In genomic region chr3:178435575-178435974, GRCh38 we compare ENCODE assay signal across 21 cellular contexts.
"Had no signal": no experiment of that assay in that cellular context is flagged by ENCODE, and none has a peak within 500 bp of the region (broad histone marks: within the 10 kb centered on the region; RNA-seq: fewer than 3 reads in every experiment).

No MANE protein-coding gene starts in this region.

- H3K9me3 ChIP-seq: esophagus muscularis mucosa, left lung, lower lobe of right lung, suprapubic skin, thyroid gland, upper lobe of left lung, vagina had no signal

- H3K4me1 ChIP-seq: left lung, lower lobe of right lung, thyroid gland, upper lobe of left lung had no signal

- FAIRE-seq: endothelial cell of umbilical vein, keratinocyte, small intestine had no signal

- H3K4me1 Mint-ChIP-seq: immature natural killer cell, memory B cell, natural killer cell, neural crest cell had no signal

- H3K9me3 Mint-ChIP-seq: endodermal cell, memory B cell, mesothelial cell of epicardium, natural killer cell, neural crest cell had no signal

- H3K27ac ChIP-seq: coronary artery, esophagus muscularis mucosa, left lung, lower lobe of right lung, suprapubic skin, thyroid gland, upper lobe of left lung, vagina had no signal

- H3K36me3 ChIP-seq: esophagus muscularis mucosa, left lung, lower lobe of right lung, suprapubic skin, thyroid gland, upper lobe of left lung, vagina had no signal

- DNase-seq: effector CD4-positive, alpha-beta T cell; endodermal cell; immature natural killer cell; left lung; lower lobe of right lung; natural killer cell; right cardiac atrium; small intestine; stimulated activated CD4-positive, alpha-beta T cell treated with anti-CD3 and anti-CD28 coated beads, Interleukin-2, amount 100 ng/mL, for 48 hours; stimulated activated naive CD8-positive, alpha-beta T cell treated with anti-CD3 and anti-CD28 coated beads, Interleukin-15, Interleukin-2, amounts not matched to agents 100 U/mL and 50 U/mL, for 24 hours; thyroid gland; upper lobe of left lung had no signal

- ATAC-seq: left lung; lower lobe of right lung; natural killer cell; right cardiac atrium; stimulated activated naive CD8-positive, alpha-beta T cell treated with anti-CD3 and anti-CD28 coated beads, Interleukin-15, Interleukin-2, amounts not matched to agents 100 U/mL and 50 U/mL, for 24 hours had no signal

- H3K4me3 Mint-ChIP-seq: endodermal cell, immature natural killer cell, memory B cell, mesothelial cell of epicardium, natural killer cell, neural crest cell had no signal

- H3K27ac Mint-ChIP-seq: endodermal cell, immature natural killer cell, memory B cell, mesothelial cell of epicardium, natural killer cell had no signal

- H3K27me3 ChIP-seq: esophagus muscularis mucosa, left lung, suprapubic skin, thyroid gland, upper lobe of left lung, vagina had no signal

- H3K4me3 ChIP-seq: coronary artery, esophagus muscularis mucosa, left lung, lower lobe of right lung, suprapubic skin, thyroid gland, upper lobe of left lung, vagina had no signal
